In genomic region chr9:111597852-111598729, GRCh38 we compare ENCODE assay signal across 7 cellular contexts. TPM values are rescaled to one million over a fixed set of nuclear protein-coding genes. Genes with fewer than 3 reads are reported as not detected.
DNase-seq lines count a peak whose midpoint lies in the region; ATAC-seq and TF ChIP-seq lines count a peak whose summit lies in the region.

No MANE protein-coding gene starts in this region.

- H3K27me3 ChIP-seq in mononuclear cell (ENCODE audit: insufficient read depth, low read length) = peaks cover 8% of the 10 kb centered on the region

- TF ChIP-seq CTCF in GM12865 (IDR thresholded peaks at IDR 0.05; ENCODE audit: insufficient read depth, low read depth, low read length, missing control alignments) (peak; percentile 70), endothelial cell (IDR thresholded peaks at IDR 0.05; ENCODE audit: unreplicated experiment) (peak; percentile 59)

- H3K9me3 Mint-ChIP-seq in activated CD8-positive, alpha-beta memory T cell treated with anti-CD3 and anti-CD28 coated beads, Interleukin-2, amount 10 ng/mL, durations not matched to agents 7 days and 5 days (ENCODE audit: low read depth) = no peaks in the 10 kb centered on the region
- H3K9me3 Mint-ChIP-seq in endothelial cell (ENCODE audit: unreplicated experiment) = no peaks in the 10 kb centered on the region
- H3K9me3 Mint-ChIP-seq in stimulated activated memory B cell treated with anti-CD40 and anti-IgM and Interleukin-4, amounts not matched to agents 10 μg/mL and 1 μg/mL and 100 μg/mL, for 72 hours = no peaks in the 10 kb centered on the region

- H3K4me3 Mint-ChIP-seq in activated CD8-positive, alpha-beta memory T cell treated with anti-CD3 and anti-CD28 coated beads, Interleukin-2, amount 10 ng/mL, durations not matched to agents 7 days and 5 days = peak overlapping the region; percentile 77
- peak overlapping the region; percentile 99 for H3K4me3 Mint-ChIP-seq in endothelial cell (ENCODE audit: unreplicated experiment)
- peak overlapping the region; percentile 81 for H3K4me3 Mint-ChIP-seq in stimulated activated memory B cell treated with anti-CD40 and anti-IgM and Interleukin-4, amounts not matched to agents 10 μg/mL and 1 μg/mL and 100 μg/mL, for 72 hours

- peak; percentile 50 for ATAC-seq in HG03066 (IDR thresholded peaks at IDR 0.05; ENCODE audit: low read depth, unreplicated experiment)
- peak; percentile 64 for ATAC-seq in activated CD8-positive, alpha-beta memory T cell treated with anti-CD3 and anti-CD28 coated beads, Interleukin-2, amount 10 ng/mL, durations not matched to agents 7 days and 5 days
- ATAC-seq in stimulated activated memory B cell treated with anti-CD40 and anti-IgM and Interleukin-4, amounts not matched to agents 10 μg/mL and 1 μg/mL and 100 μg/mL, for 72 hours = peak; percentile 63

- peak; percentile 79 for DNase-seq in GM12865 (ENCODE audit: low read depth)
- DNase-seq in NCI-H526 treated with DMSO at 0.1 percent for 48 hours (lab: John Stamatoyannopoulos, UW) = peak; percentile 3
- peak; percentile 65 for DNase-seq in activated CD8-positive, alpha-beta memory T cell treated with anti-CD3 and anti-CD28 coated beads, Interleukin-2, amount 10 ng/mL, durations not matched to agents 7 days and 5 days
- DNase-seq in endothelial cell (ENCODE audit: low spot score) = peak; percentile 60

- CTCF ChIA-PET in activated CD8-positive, alpha-beta memory T cell treated with anti-CD3 and anti-CD28 coated beads, Interleukin-2, amount 10 ng/mL, durations not matched to agents 7 days and 5 days (lab: Charles Lee) = interaction anchor here (0.7 to 2.4 kb wide), 19 partner anchors 15 to 763 kb away, joined by 3 to 21 read pairs (median 4); partner anchors contain the start of genes DNAJC25, GNG10 and ZNF483

- peaks cover 17% of the 10 kb centered on the region for H3K4me1 Mint-ChIP-seq in activated CD8-positive, alpha-beta memory T cell treated with anti-CD3 and anti-CD28 coated beads, Interleukin-2, amount 10 ng/mL, durations not matched to agents 7 days and 5 days
- peaks cover 11% of the 10 kb centered on the region for H3K4me1 Mint-ChIP-seq in endothelial cell (ENCODE audit: unreplicated experiment)
- H3K4me1 Mint-ChIP-seq in stimulated activated memory B cell treated with anti-CD40 and anti-IgM and Interleukin-4, amounts not matched to agents 10 μg/mL and 1 μg/mL and 100 μg/mL, for 72 hours = peaks cover 24% of the 10 kb centered on the region

- H3K4me3 ChIP-seq in GM12865 (ENCODE audit: low read depth, low read length) (peak overlapping the region; percentile 73), mononuclear cell (ENCODE audit: low read length) (peak overlapping the region; percentile 42)

- H3K4me1 ChIP-seq in mononuclear cell (ENCODE audit: insufficient read depth, low read length) = peaks cover 24% of the 10 kb centered on the region

- peaks cover 63% of the 10 kb centered on the region for H3K27me3 Mint-ChIP-seq in activated CD8-positive, alpha-beta memory T cell treated with anti-CD3 and anti-CD28 coated beads, Interleukin-2, amount 10 ng/mL, durations not matched to agents 7 days and 5 days
- peaks cover 5% of the 10 kb centered on the region for H3K27me3 Mint-ChIP-seq in endothelial cell (ENCODE audit: unreplicated experiment)
- peaks cover 37% of the 10 kb centered on the region for H3K27me3 Mint-ChIP-seq in stimulated activated memory B cell treated with anti-CD40 and anti-IgM and Interleukin-4, amounts not matched to agents 10 μg/mL and 1 μg/mL and 100 μg/mL, for 72 hours

- H3K9me3 ChIP-seq in mononuclear cell (ENCODE audit: low read depth, low read length) = no peaks in the 10 kb centered on the region

- no peaks in the 10 kb centered on the region for H3K36me3 Mint-ChIP-seq in activated CD8-positive, alpha-beta memory T cell treated with anti-CD3 and anti-CD28 coated beads, Interleukin-2, amount 10 ng/mL, durations not matched to agents 7 days and 5 days
- peaks cover 12% of the 10 kb centered on the region for H3K36me3 Mint-ChIP-seq in endothelial cell (ENCODE audit: low read depth, unreplicated experiment)
- H3K36me3 Mint-ChIP-seq in stimulated activated memory B cell treated with anti-CD40 and anti-IgM and Interleukin-4, amounts not matched to agents 10 μg/mL and 1 μg/mL and 100 μg/mL, for 72 hours = no peaks in the 10 kb centered on the region

- no peak overlapping the region for H3K27ac Mint-ChIP-seq in activated CD8-positive, alpha-beta memory T cell treated with anti-CD3 and anti-CD28 coated beads, Interleukin-2, amount 10 ng/mL, durations not matched to agents 7 days and 5 days
- H3K27ac Mint-ChIP-seq in endothelial cell (ENCODE audit: unreplicated experiment) = no peak overlapping the region
- H3K27ac Mint-ChIP-seq in stimulated activated memory B cell treated with anti-CD40 and anti-IgM and Interleukin-4, amounts not matched to agents 10 μg/mL and 1 μg/mL and 100 μg/mL, for 72 hours = no peak overlapping the region

RNA-seq across cellular contexts. Expression of gene PTGR1, which starts 1.4 kb away (rescaled TPM):
- total RNA-seq in activated CD8-positive, alpha-beta memory T cell treated with anti-CD3 and anti-CD28 coated beads, Interleukin-2, amount 10 ng/mL, durations not matched to agents 7 days and 5 days = 1 to 10 TPM in 1 of 2 experiments, not detected in 1; 1.0 TPM
- total RNA-seq in endothelial cell (ENCODE audit: unreplicated experiment) (45.7 TPM), mononuclear cell (0.31 TPM)

RNA-seq across cellular contexts. Expression of gene DNAJC25, which starts 33.0 kb away (rescaled TPM):
- 1 to 10 TPM; 3.6 to 4.2 TPM for total RNA-seq in activated CD8-positive, alpha-beta memory T cell treated with anti-CD3 and anti-CD28 coated beads, Interleukin-2, amount 10 ng/mL, durations not matched to agents 7 days and 5 days
- total RNA-seq in endothelial cell (ENCODE audit: unreplicated experiment) = 3.9 TPM
- 4.9 TPM for total RNA-seq in mononuclear cell

Comparison
In these comparisons a context has a peak if more than half of its experiments do, and no peak if none do; other contexts are left out.
1. Peak in every context shown above with its lines: DNase-seq, ATAC-seq and H3K4me3 ChIP-seq.
2. DNase-seq: peak in every context shown above with its lines; median percentile 79 in GM12865; 65 in activated CD8-positive, alpha-beta memory T cell treated with anti-CD3 and anti-CD28 coated beads, Interleukin-2, amount 10 ng/mL, durations not matched to agents 7 days and 5 days; 60 in endothelial cell; 3 in NCI-H526 treated with DMSO at 0.1 percent for 48 hours.
3. RNA of gene PTGR1, which starts 1.4 kb away (total RNA-seq): 45.7 TPM in endothelial cell (single experiment); 1.0 TPM in activated CD8-positive, alpha-beta memory T cell treated with anti-CD3 and anti-CD28 coated beads, Interleukin-2, amount 10 ng/mL, durations not matched to agents 7 days and 5 days and 0.31 TPM in mononuclear cell (single experiment); every median in the first group is over 10 times any median in the second.